1 cellular context compared by ENCODE assay signal in genomic region chr20:266604-267562, GRCh38.
TF ChIP-seq lines count a peak whose summit lies in the region.

No MANE protein-coding gene starts in this region.

TF ChIP-seq in HepG2, 621 proteins besides CTCF, POLR2A, EP300 and RAD21 (continued from another document and continues in another):
- TF ChIP-seq E2F1 (CRISPR knock-in tag; IDR thresholded peaks at IDR 0.05) (peak; percentile 86), ZNF12 (CRISPR knock-in tag; IDR thresholded peaks at IDR 0.05) (no peak; the same call in 1 of the 2 replicates), TRIM24 (CRISPR knock-in tag; IDR thresholded peaks at IDR 0.05) (no peak), GZF1 (CRISPR knock-in tag; IDR thresholded peaks at IDR 0.05) (peak; percentile 91), ZKSCAN5 (CRISPR knock-in tag; IDR thresholded peaks at IDR 0.05) (no peak), ZNF737 (CRISPR knock-in tag; IDR thresholded peaks at IDR 0.05; ENCODE audit: borderline replicate concordance) (peak; percentile 45; the same call in 1 of the 2 replicates), HNRNPUL1 (IDR thresholded peaks at IDR 0.05; ENCODE audit: low read depth, low read length) (no peak), SRF (IDR thresholded peaks at IDR 0.05; ENCODE audit: low read depth, low read length) (no peak), NFE2 (CRISPR knock-in tag; IDR thresholded peaks at IDR 0.05) (no peak), RFXANK (CRISPR knock-in tag; IDR thresholded peaks at IDR 0.05) (0 out of 2 replicates have a peak, but pooled peaks have one; percentile 69), ATF5 (CRISPR knock-in tag; IDR thresholded peaks at IDR 0.05; ENCODE audit: low read depth) (0 out of 2 replicates have a peak, but pooled peaks have one; percentile 32), ZNF713 (CRISPR knock-in tag; IDR thresholded peaks at IDR 0.05) (no peak), HNRNPL (IDR thresholded peaks at IDR 0.05; ENCODE audit: low read depth, low read length) (peak; percentile 78; the same call in 1 of the 2 replicates), ZFP90 (CRISPR knock-in tag; IDR thresholded peaks at IDR 0.05; ENCODE audit: borderline replicate concordance) (peak; percentile 84), ZNF225 (CRISPR knock-in tag; IDR thresholded peaks at IDR 0.05) (peak; percentile 79; the same call in 1 of the 2 replicates), ZNF331 (CRISPR knock-in tag; IDR thresholded peaks at IDR 0.05) (peak; percentile 81), ZNF710 (CRISPR knock-in tag; IDR thresholded peaks at IDR 0.05; ENCODE audit: borderline replicate concordance) (peak; percentile 51; the same call in 1 of the 2 replicates), PAF1 (CRISPR knock-in tag; IDR thresholded peaks at IDR 0.05) (no peak), ZNF260 (CRISPR knock-in tag; IDR thresholded peaks at IDR 0.05; ENCODE audit: borderline replicate concordance, low read depth) (no peak), KDM5B (CRISPR knock-in tag; IDR thresholded peaks at IDR 0.05; ENCODE audit: borderline replicate concordance) (peak; percentile 96), ZNF580 (CRISPR knock-in tag; IDR thresholded peaks at IDR 0.05; ENCODE audit: borderline replicate concordance, low read depth) (peak; percentile 92), ZNF3 (CRISPR knock-in tag; IDR thresholded peaks at IDR 0.05) (peak; percentile 61; the same call in 1 of the 2 replicates), PRDM4 (CRISPR knock-in tag; IDR thresholded peaks at IDR 0.05; ENCODE audit: borderline replicate concordance) (0 out of 2 replicates have a peak, but pooled peaks have one; percentile 86), ZNF564 (CRISPR knock-in tag; IDR thresholded peaks at IDR 0.05) (no peak; the same call in 1 of the 2 replicates), ZNF749 (CRISPR knock-in tag; IDR thresholded peaks at IDR 0.05; ENCODE audit: borderline replicate concordance) (peak; percentile 95), NFRKB (IDR thresholded peaks at IDR 0.05) (no peak), RFX5 (IDR thresholded peaks at IDR 0.05; ENCODE audit: low read depth, low read length) (no peak), PLSCR1 (CRISPR knock-in tag; IDR thresholded peaks at IDR 0.05; ENCODE audit: borderline replicate concordance) (no peak), DDIT3 (CRISPR knock-in tag; IDR thresholded peaks at IDR 0.05) (no peak), MXD1 (CRISPR knock-in tag; IDR thresholded peaks at IDR 0.05) (peak; percentile 63; the same call in 1 of the 2 replicates), FOSL2 (CRISPR knock-in tag; IDR thresholded peaks at IDR 0.05) (peak; percentile 80), ZNF407 (CRISPR knock-in tag; IDR thresholded peaks at IDR 0.05; ENCODE audit: not compliant biosample characterization) (peak; percentile 89), SETDB1 (CRISPR knock-in tag; IDR thresholded peaks at IDR 0.05; ENCODE audit: borderline replicate concordance) (no peak), ARNT (IDR thresholded peaks at IDR 0.05) (no peak), FOXA3 (CRISPR knock-in tag; IDR thresholded peaks at IDR 0.05) (peak; percentile 53), POLR2G (IDR thresholded peaks at IDR 0.05; ENCODE audit: low read depth, low read length) (peak; percentile 83), JUND (CRISPR knock-in tag; IDR thresholded peaks at IDR 0.05) (peak; percentile 80), MNT (IDR thresholded peaks at IDR 0.05) (peak; percentile 21; the same call in 1 of the 2 replicates), ATF1 (CRISPR knock-in tag; IDR thresholded peaks at IDR 0.05) (no peak), ZC3H13 (CRISPR knock-in tag; IDR thresholded peaks at IDR 0.05) (peak; percentile 94), ZSCAN31 (CRISPR knock-in tag; IDR thresholded peaks at IDR 0.05; ENCODE audit: low read depth) (peak; percentile 96; the same call in 1 of the 2 replicates), MTA1 (CRISPR knock-in tag; IDR thresholded peaks at IDR 0.05; ENCODE audit: borderline replicate concordance) (peak; percentile 83; the same call in 1 of the 2 replicates), ZNF367 (CRISPR knock-in tag; IDR thresholded peaks at IDR 0.05; ENCODE audit: borderline replicate concordance) (peak; percentile 44; the same call in 1 of the 2 replicates), ZBTB1 (CRISPR knock-in tag; IDR thresholded peaks at IDR 0.05; ENCODE audit: borderline replicate concordance) (peak; percentile 55; the same call in 1 of the 2 replicates), PHF8 (CRISPR knock-in tag; IDR thresholded peaks at IDR 0.05) (peak; percentile 74), SPEN (CRISPR knock-in tag; IDR thresholded peaks at IDR 0.05; ENCODE audit: low read depth) (peak; percentile 83), HNF4G (IDR thresholded peaks at IDR 0.05; ENCODE audit: borderline replicate concordance, low read depth, low read length) (peak; percentile 46; the same call in 1 of the 2 replicates), HNF4G (CRISPR knock-in tag; IDR thresholded peaks at IDR 0.05; ENCODE audit: borderline replicate concordance, low read depth) (peak; percentile 55; the same call in 1 of the 2 replicates), HES4 (CRISPR knock-in tag; IDR thresholded peaks at IDR 0.05; ENCODE audit: borderline replicate concordance) (peak; percentile 96), SALL2 (CRISPR knock-in tag; IDR thresholded peaks at IDR 0.05) (peak; percentile 97)
